8 cellular contexts compared by ENCODE assay signal in the genomic region with DNA sequence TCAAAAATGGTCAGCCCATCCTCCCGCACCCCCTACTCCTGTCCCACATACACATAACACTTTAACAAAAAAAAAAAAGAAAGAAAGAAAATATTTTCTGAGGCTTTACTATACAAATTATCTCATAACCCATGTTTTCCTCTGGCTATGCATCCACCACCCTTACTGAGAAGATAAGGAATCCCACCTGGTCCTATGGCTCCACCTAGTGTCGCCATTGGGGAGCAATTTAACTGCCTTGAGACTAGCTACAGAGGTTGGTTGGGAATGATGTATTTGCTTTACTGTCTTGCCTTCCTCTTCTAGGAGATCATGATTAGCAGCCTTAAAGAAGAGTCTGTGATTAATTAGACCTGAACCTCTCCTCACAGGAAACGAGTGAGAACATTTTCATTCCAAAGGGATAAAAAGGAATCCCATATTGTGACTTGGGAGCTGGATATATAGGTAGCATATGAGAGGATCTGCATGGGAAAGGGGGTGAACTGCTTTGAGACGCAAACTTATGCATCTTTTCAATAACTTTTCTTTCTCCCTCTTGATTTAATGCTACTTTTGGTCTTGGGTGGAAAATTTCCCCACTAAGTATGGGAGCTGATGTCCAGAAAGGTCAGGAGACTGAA.
DNase-seq lines count a peak whose midpoint lies in the region; ATAC-seq and TF ChIP-seq lines count a peak whose summit lies in the region.

No MANE protein-coding gene starts in this region.

- WGBS in gastroesophageal sphincter (ENCODE audit: low coverage in 1 of 2), 2 donors, result 22 to 23% methylated on average over 3 to 4 of the region's 4 CpGs
- 22 to 28% (median 23%) methylated on average over 4 of the region's 4 CpGs for WGBS in ovary, 3 donors

- no peaks in the 10 kb centered on the region for H3K27me3 ChIP-seq in Loucy (ENCODE audit: insufficient read depth, low read length, poor library complexity, severe bottlenecking)
- H3K27me3 ChIP-seq in gastroesophageal sphincter, result peaks cover 14% of the 10 kb centered on the region
- H3K27me3 ChIP-seq in ovary, result no peaks in the 10 kb centered on the region
- H3K27me3 ChIP-seq in vagina, result no peaks in the 10 kb centered on the region

- TF ChIP-seq CTCF in GM12801 (IDR thresholded peaks at IDR 0.05; ENCODE audit: extremely low read depth, insufficient read length) (peak; percentile 71), Loucy (conservative IDR thresholded peaks at IDR 0.05; ENCODE audit: low read length) (peak; percentile 93), RWPE1 (conservative IDR thresholded peaks at IDR 0.05; ENCODE audit: low read depth) (peak; percentile 98), gastroesophageal sphincter (IDR thresholded peaks at IDR 0.05) (peak; percentile 63 to 85 (median 74)), ovary (IDR thresholded peaks at IDR 0.05) (peak; percentile 73 to 87 (median 74)), vagina (IDR thresholded peaks at IDR 0.05) (peak; percentile 60 to 80 (median 73))

- H3K9me3 ChIP-seq in Loucy (ENCODE audit: insufficient read depth, low read depth, low read length), result no peaks in the 10 kb centered on the region
- no peaks in the 10 kb centered on the region for H3K9me3 ChIP-seq in gastroesophageal sphincter
- no peaks in the 10 kb centered on the region for H3K9me3 ChIP-seq in ovary
- H3K9me3 ChIP-seq in vagina, result no peaks in the 10 kb centered on the region

- no peak overlapping the region for H3K9ac ChIP-seq in Loucy (ENCODE audit: low read depth, low read length, poor library complexity, severe bottlenecking)

- H3K27ac ChIP-seq in RWPE1, result no peak overlapping the region
- H3K27ac ChIP-seq in gastroesophageal sphincter, result no peak overlapping the region
- H3K27ac ChIP-seq in ovary, result no peak overlapping the region
- no peak overlapping the region for H3K27ac ChIP-seq in vagina

- H3K36me3 ChIP-seq in Loucy (ENCODE audit: insufficient read depth, low read length), result no peaks in the 10 kb centered on the region
- H3K36me3 ChIP-seq in gastroesophageal sphincter, result no peaks in the 10 kb centered on the region
- no peaks in the 10 kb centered on the region for H3K36me3 ChIP-seq in ovary
- no peaks in the 10 kb centered on the region for H3K36me3 ChIP-seq in vagina

- CTCF ChIA-PET in RWPE1 (lab: Yijun Ruan, JAX), result interaction anchor here (0.6 to 1.6 kb wide), 14 partner anchors 11 to 966 kb away, joined by 3 to 11 read pairs (median 5); partner anchors contain the start of gene GHR

- no peaks in the 10 kb centered on the region for H3K9me2 ChIP-seq in Loucy (replicated peaks; ENCODE audit: low read depth, low read length)

- intact Hi-C loops in ovary (cut with DNase I) (loop anchor here in 2 of 4 donors (10.0 kb wide), 3 partner anchors 85 to 1035 kb away; partner anchors contain the start of gene GHR (in 1 of the 2)), vagina (cut with DNase I) (no loop called here)

- H3K4me3 ChIP-seq in Loucy (ENCODE audit: low read length, poor library complexity, severe bottlenecking) (no peak overlapping the region), gastroesophageal sphincter (no peak overlapping the region), ovary (no peak overlapping the region), vagina (no peak overlapping the region)

- H3K4me2 ChIP-seq in Loucy (ENCODE audit: low read depth, low read length, poor library complexity, severe bottlenecking), result no peak overlapping the region

- no peak for TF ChIP-seq POLR2A in gastroesophageal sphincter (IDR thresholded peaks at IDR 0.05)
- TF ChIP-seq POLR2A in ovary (IDR thresholded peaks at IDR 0.05), result no peak
- no peak for TF ChIP-seq POLR2A in vagina (IDR thresholded peaks at IDR 0.05)

- DNase-seq in HCEC 1CT, result peak; percentile 48
- peak; percentile 78 for DNase-seq in RWPE1 (ENCODE audit: low spot score)
- peak; percentile 39 for DNase-seq in activated effector memory CD4-positive, alpha-beta T cell treated with Interleukin-2 at 50 U/mL for 16 hours
- peak; percentile 69 to 85 (median 77) for DNase-seq in ovary
- DNase-seq in vagina (ENCODE audit: extremely low spot score in 2 of 2), result no peak

- no peaks in the 10 kb centered on the region for H3K79me2 ChIP-seq in Loucy (ENCODE audit: insufficient read depth, low read length)

- ATAC-seq in gastroesophageal sphincter, result peak; percentile 78

- no peak overlapping the region for H2AFZ ChIP-seq in Loucy (ENCODE audit: low read length)

- H4K20me1 ChIP-seq in Loucy (ENCODE audit: insufficient read depth, low read length, poor library complexity, severe bottlenecking), result no peaks in the 10 kb centered on the region

- POLR2A ChIA-PET in RWPE1 (lab: Yijun Ruan, JAX; ENCODE audit: low non-redundant PET), result no interaction called here

- no peaks in the 10 kb centered on the region for H3F3A ChIP-seq in Loucy (ENCODE audit: low read depth)

- TF ChIP-seq EP300 in gastroesophageal sphincter (IDR thresholded peaks at IDR 0.05) (no peak), ovary (IDR thresholded peaks at IDR 0.05) (no peak)

- H3K4me1 ChIP-seq in Loucy (ENCODE audit: insufficient read depth, low read length, poor library complexity, severe bottlenecking) (no peaks in the 10 kb centered on the region), gastroesophageal sphincter (no peaks in the 10 kb centered on the region), ovary (ENCODE audit: insufficient read depth) (no peaks in the 10 kb centered on the region), vagina (peaks cover 8% of the 10 kb centered on the region)

Comparison
In these comparisons a context has a peak if more than half of its experiments do, and no peak if none do; other contexts are left out.
1. DNase-seq: peak in HCEC 1CT (single experiment), RWPE1 (single experiment), activated effector memory CD4-positive, alpha-beta T cell treated with Interleukin-2 at 50 U/mL for 16 hours (single experiment) and ovary (5 of 5); none in vagina (0 of 2).
2. Peak in every context shown above with its lines, with median percentiles within 50 percentile points of each other: CTCF ChIP-seq.